1 cellular context compared by ENCODE assay signal in the genomic region with DNA sequence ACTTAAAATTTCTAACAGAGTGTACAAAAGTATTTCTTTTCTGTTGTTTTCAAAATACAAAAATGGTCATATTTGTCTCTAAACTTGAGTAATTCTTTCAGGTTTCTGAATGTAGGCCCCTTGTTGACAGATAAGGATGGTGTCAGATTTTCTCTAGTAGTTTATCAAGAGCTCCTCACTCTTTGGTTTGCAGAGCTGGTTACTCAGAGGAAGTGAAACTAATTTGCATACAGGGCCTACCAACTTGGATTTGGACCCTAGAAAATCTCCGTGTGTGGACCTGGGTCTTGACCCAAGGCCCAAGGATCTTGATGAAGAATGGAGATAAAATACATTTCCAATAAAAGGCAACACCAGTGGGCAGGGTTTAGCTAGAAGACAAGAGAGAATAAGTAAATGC.
TF ChIP-seq lines count a peak whose summit lies in the region.

No MANE protein-coding gene starts in this region.

TF ChIP-seq in HepG2, 621 proteins besides CTCF, POLR2A, EP300 and RAD21 (continued from another document and continues in another):
- TF ChIP-seq, protein P1, sequence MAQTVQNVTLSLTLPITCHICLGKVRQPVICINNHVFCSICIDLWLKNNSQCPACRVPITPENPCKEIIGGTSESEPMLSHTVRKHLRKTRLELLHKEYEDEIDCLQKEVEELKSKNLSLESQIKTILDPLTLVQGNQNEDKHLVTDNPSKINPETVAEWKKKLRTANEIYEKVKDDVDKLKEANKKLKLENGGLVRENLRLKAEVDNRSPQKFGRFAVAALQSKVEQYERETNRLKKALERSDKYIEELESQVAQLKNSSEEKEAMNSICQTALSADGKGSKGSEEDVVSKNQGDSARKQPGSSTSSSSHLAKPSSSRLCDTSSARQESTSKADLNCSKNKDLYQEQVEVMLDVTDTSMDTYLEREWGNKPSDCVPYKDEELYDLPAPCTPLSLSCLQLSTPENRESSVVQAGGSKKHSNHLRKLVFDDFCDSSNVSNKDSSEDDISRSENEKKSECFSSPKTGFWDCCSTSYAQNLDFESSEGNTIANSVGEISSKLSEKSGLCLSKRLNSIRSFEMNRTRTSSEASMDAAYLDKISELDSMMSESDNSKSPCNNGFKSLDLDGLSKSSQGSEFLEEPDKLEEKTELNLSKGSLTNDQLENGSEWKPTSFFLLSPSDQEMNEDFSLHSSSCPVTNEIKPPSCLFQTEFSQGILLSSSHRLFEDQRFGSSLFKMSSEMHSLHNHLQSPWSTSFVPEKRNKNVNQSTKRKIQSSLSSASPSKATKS (CRISPR knock-in tag; IDR thresholded peaks at IDR 0.05) = no peak
- TF ChIP-seq, protein P2, sequence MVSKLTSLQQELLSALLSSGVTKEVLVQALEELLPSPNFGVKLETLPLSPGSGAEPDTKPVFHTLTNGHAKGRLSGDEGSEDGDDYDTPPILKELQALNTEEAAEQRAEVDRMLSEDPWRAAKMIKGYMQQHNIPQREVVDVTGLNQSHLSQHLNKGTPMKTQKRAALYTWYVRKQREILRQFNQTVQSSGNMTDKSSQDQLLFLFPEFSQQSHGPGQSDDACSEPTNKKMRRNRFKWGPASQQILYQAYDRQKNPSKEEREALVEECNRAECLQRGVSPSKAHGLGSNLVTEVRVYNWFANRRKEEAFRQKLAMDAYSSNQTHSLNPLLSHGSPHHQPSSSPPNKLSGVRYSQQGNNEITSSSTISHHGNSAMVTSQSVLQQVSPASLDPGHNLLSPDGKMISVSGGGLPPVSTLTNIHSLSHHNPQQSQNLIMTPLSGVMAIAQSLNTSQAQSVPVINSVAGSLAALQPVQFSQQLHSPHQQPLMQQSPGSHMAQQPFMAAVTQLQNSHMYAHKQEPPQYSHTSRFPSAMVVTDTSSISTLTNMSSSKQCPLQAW (CRISPR knock-in tag; IDR thresholded peaks at IDR 0.05) = no peak
- no peak for TF ChIP-seq NFE2L1 (CRISPR knock-in tag; IDR thresholded peaks at IDR 0.05; ENCODE audit: borderline replicate concordance)
- no peak for TF ChIP-seq GTF2F1 (IDR thresholded peaks at IDR 0.05; ENCODE audit: low read length)
- TF ChIP-seq SRSF1 (optimal IDR thresholded peaks at IDR 0.05; ENCODE audit: low read depth, low read length) = no peak
- TF ChIP-seq, protein P3, sequence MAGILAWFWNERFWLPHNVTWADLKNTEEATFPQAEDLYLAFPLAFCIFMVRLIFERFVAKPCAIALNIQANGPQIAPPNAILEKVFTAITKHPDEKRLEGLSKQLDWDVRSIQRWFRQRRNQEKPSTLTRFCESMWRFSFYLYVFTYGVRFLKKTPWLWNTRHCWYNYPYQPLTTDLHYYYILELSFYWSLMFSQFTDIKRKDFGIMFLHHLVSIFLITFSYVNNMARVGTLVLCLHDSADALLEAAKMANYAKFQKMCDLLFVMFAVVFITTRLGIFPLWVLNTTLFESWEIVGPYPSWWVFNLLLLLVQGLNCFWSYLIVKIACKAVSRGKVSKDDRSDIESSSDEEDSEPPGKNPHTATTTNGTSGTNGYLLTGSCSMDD (CRISPR knock-in tag; IDR thresholded peaks at IDR 0.05) = no peak
- TF ChIP-seq, protein P4, sequence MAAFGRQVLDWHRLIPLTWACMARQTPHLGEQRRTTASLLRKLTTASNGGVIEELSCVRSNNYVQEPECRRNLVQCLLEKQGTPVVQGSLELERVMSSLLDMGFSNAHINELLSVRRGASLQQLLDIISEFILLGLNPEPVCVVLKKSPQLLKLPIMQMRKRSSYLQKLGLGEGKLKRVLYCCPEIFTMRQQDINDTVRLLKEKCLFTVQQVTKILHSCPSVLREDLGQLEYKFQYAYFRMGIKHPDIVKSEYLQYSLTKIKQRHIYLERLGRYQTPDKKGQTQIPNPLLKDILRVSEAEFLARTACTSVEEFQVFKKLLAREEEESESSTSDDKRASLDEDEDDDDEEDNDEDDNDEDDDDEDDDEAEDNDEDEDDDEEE (CRISPR knock-in tag; IDR thresholded peaks at IDR 0.05) = no peak
- no peak for TF ChIP-seq SNAPC2 (CRISPR knock-in tag; IDR thresholded peaks at IDR 0.05)
- TF ChIP-seq, protein P5, sequence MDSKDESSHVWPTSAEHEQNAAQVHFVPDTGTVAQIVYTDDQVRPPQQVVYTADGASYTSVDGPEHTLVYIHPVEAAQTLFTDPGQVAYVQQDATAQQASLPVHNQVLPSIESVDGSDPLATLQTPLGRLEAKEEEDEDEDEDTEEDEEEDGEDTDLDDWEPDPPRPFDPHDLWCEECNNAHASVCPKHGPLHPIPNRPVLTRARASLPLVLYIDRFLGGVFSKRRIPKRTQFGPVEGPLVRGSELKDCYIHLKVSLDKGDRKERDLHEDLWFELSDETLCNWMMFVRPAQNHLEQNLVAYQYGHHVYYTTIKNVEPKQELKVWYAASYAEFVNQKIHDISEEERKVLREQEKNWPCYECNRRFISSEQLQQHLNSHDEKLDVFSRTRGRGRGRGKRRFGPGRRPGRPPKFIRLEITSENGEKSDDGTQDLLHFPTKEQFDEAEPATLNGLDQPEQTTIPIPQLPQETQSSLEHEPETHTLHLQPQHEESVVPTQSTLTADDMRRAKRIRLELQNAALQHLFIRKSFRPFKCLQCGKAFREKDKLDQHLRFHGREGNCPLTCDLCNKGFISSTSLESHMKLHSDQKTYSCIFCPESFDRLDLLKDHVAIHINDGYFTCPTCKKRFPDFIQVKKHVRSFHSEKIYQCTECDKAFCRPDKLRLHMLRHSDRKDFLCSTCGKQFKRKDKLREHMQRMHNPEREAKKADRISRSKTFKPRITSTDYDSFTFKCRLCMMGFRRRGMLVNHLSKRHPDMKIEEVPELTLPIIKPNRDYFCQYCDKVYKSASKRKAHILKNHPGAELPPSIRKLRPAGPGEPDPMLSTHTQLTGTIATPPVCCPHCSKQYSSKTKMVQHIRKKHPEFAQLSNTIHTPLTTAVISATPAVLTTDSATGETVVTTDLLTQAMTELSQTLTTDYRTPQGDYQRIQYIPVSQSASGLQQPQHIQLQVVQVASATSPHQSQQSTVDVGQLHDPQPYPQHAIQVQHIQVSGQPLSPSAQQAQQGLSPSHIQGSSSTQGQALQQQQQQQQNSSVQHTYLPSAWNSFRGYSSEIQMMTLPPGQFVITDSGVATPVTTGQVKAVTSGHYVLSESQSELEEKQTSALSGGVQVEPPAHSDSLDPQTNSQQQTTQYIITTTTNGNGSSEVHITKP (CRISPR knock-in tag; IDR thresholded peaks at IDR 0.05; ENCODE audit: low read depth) = 0 out of 2 replicates have a peak, but pooled peaks have one; percentile 7
- TF ChIP-seq ZFAT (CRISPR knock-in tag; conservative IDR thresholded peaks at IDR 0.05) = no peak
- TF ChIP-seq ZFP37 (CRISPR knock-in tag; IDR thresholded peaks at IDR 0.05; ENCODE audit: borderline replicate concordance) = no peak
- no peak for TF ChIP-seq TOE1 (CRISPR knock-in tag; IDR thresholded peaks at IDR 0.05)
- TF ChIP-seq, protein P6, sequence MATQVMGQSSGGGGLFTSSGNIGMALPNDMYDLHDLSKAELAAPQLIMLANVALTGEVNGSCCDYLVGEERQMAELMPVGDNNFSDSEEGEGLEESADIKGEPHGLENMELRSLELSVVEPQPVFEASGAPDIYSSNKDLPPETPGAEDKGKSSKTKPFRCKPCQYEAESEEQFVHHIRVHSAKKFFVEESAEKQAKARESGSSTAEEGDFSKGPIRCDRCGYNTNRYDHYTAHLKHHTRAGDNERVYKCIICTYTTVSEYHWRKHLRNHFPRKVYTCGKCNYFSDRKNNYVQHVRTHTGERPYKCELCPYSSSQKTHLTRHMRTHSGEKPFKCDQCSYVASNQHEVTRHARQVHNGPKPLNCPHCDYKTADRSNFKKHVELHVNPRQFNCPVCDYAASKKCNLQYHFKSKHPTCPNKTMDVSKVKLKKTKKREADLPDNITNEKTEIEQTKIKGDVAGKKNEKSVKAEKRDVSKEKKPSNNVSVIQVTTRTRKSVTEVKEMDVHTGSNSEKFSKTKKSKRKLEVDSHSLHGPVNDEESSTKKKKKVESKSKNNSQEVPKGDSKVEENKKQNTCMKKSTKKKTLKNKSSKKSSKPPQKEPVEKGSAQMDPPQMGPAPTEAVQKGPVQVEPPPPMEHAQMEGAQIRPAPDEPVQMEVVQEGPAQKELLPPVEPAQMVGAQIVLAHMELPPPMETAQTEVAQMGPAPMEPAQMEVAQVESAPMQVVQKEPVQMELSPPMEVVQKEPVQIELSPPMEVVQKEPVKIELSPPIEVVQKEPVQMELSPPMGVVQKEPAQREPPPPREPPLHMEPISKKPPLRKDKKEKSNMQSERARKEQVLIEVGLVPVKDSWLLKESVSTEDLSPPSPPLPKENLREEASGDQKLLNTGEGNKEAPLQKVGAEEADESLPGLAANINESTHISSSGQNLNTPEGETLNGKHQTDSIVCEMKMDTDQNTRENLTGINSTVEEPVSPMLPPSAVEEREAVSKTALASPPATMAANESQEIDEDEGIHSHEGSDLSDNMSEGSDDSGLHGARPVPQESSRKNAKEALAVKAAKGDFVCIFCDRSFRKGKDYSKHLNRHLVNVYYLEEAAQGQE (IDR thresholded peaks at IDR 0.05; ENCODE audit: borderline replicate concordance in 1 of 2, low read depth in 1 of 2, low read length in 2 of 2) = no peak
- TF ChIP-seq RFXAP (CRISPR knock-in tag; IDR thresholded peaks at IDR 0.05; ENCODE audit: borderline replicate concordance) = no peak
- TF ChIP-seq NFE2 (CRISPR knock-in tag; IDR thresholded peaks at IDR 0.05) = no peak
- TF ChIP-seq, protein P7, sequence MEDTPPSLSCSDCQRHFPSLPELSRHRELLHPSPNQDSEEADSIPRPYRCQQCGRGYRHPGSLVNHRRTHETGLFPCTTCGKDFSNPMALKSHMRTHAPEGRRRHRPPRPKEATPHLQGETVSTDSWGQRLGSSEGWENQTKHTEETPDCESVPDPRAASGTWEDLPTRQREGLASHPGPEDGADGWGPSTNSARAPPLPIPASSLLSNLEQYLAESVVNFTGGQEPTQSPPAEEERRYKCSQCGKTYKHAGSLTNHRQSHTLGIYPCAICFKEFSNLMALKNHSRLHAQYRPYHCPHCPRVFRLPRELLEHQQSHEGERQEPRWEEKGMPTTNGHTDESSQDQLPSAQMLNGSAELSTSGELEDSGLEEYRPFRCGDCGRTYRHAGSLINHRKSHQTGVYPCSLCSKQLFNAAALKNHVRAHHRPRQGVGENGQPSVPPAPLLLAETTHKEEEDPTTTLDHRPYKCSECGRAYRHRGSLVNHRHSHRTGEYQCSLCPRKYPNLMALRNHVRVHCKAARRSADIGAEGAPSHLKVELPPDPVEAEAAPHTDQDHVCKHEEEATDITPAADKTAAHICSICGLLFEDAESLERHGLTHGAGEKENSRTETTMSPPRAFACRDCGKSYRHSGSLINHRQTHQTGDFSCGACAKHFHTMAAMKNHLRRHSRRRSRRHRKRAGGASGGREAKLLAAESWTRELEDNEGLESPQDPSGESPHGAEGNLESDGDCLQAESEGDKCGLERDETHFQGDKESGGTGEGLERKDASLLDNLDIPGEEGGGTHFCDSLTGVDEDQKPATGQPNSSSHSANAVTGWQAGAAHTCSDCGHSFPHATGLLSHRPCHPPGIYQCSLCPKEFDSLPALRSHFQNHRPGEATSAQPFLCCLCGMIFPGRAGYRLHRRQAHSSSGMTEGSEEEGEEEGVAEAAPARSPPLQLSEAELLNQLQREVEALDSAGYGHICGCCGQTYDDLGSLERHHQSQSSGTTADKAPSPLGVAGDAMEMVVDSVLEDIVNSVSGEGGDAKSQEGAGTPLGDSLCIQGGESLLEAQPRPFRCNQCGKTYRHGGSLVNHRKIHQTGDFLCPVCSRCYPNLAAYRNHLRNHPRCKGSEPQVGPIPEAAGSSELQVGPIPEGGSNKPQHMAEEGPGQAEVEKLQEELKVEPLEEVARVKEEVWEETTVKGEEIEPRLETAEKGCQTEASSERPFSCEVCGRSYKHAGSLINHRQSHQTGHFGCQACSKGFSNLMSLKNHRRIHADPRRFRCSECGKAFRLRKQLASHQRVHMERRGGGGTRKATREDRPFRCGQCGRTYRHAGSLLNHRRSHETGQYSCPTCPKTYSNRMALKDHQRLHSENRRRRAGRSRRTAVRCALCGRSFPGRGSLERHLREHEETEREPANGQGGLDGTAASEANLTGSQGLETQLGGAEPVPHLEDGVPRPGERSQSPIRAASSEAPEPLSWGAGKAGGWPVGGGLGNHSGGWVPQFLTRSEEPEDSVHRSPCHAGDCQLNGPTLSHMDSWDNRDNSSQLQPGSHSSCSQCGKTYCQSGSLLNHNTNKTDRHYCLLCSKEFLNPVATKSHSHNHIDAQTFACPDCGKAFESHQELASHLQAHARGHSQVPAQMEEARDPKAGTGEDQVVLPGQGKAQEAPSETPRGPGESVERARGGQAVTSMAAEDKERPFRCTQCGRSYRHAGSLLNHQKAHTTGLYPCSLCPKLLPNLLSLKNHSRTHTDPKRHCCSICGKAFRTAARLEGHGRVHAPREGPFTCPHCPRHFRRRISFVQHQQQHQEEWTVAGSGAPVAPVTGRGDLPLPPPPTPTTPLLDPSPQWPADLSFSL (CRISPR knock-in tag; IDR thresholded peaks at IDR 0.05) = no peak
- TF ChIP-seq ZNF317 (CRISPR knock-in tag; IDR thresholded peaks at IDR 0.05) = no peak
- no peak for TF ChIP-seq EEA1 (CRISPR knock-in tag; IDR thresholded peaks at IDR 0.05; ENCODE audit: borderline replicate concordance)
- no peak for TF ChIP-seq ZNF337 (CRISPR knock-in tag; IDR thresholded peaks at IDR 0.05; ENCODE audit: borderline replicate concordance, low read depth)
- TF ChIP-seq, protein P8, sequence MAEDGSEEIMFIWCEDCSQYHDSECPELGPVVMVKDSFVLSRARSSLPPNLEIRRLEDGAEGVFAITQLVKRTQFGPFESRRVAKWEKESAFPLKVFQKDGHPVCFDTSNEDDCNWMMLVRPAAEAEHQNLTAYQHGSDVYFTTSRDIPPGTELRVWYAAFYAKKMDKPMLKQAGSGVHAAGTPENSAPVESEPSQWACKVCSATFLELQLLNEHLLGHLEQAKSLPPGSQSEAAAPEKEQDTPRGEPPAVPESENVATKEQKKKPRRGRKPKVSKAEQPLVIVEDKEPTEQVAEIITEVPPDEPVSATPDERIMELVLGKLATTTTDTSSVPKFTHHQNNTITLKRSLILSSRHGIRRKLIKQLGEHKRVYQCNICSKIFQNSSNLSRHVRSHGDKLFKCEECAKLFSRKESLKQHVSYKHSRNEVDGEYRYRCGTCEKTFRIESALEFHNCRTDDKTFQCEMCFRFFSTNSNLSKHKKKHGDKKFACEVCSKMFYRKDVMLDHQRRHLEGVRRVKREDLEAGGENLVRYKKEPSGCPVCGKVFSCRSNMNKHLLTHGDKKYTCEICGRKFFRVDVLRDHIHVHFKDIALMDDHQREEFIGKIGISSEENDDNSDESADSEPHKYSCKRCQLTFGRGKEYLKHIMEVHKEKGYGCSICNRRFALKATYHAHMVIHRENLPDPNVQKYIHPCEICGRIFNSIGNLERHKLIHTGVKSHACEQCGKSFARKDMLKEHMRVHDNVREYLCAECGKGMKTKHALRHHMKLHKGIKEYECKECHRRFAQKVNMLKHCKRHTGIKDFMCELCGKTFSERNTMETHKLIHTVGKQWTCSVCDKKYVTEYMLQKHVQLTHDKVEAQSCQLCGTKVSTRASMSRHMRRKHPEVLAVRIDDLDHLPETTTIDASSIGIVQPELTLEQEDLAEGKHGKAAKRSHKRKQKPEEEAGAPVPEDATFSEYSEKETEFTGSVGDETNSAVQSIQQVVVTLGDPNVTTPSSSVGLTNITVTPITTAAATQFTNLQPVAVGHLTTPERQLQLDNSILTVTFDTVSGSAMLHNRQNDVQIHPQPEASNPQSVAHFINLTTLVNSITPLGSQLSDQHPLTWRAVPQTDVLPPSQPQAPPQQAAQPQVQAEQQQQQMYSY (CRISPR knock-in tag; IDR thresholded peaks at IDR 0.05) = 0 out of 2 replicates have a peak, but pooled peaks have one; percentile 14
- TF ChIP-seq ZNF792 (CRISPR knock-in tag; IDR thresholded peaks at IDR 0.05) = no peak
- peak; percentile 61 for TF ChIP-seq ZFY (CRISPR knock-in tag; IDR thresholded peaks at IDR 0.05)
- TF ChIP-seq SATB2 (CRISPR knock-in tag; IDR thresholded peaks at IDR 0.05) = no peak
- TF ChIP-seq MAF1 (CRISPR knock-in tag; IDR thresholded peaks at IDR 0.05; ENCODE audit: borderline replicate concordance) = no peak
- no peak for TF ChIP-seq HNRNPUL1 (IDR thresholded peaks at IDR 0.05; ENCODE audit: low read depth, low read length)
- peak; percentile 6; the same call in 1 of the 2 replicates for TF ChIP-seq YEATS4 (CRISPR knock-in tag; IDR thresholded peaks at IDR 0.05; ENCODE audit: borderline replicate concordance)
- peak; percentile 2; the same call in 1 of the 2 replicates for TF ChIP-seq PHF8 (CRISPR knock-in tag; IDR thresholded peaks at IDR 0.05)
